Comparison of ENCODE assay signal across 1 cellular context in the genomic region with DNA sequence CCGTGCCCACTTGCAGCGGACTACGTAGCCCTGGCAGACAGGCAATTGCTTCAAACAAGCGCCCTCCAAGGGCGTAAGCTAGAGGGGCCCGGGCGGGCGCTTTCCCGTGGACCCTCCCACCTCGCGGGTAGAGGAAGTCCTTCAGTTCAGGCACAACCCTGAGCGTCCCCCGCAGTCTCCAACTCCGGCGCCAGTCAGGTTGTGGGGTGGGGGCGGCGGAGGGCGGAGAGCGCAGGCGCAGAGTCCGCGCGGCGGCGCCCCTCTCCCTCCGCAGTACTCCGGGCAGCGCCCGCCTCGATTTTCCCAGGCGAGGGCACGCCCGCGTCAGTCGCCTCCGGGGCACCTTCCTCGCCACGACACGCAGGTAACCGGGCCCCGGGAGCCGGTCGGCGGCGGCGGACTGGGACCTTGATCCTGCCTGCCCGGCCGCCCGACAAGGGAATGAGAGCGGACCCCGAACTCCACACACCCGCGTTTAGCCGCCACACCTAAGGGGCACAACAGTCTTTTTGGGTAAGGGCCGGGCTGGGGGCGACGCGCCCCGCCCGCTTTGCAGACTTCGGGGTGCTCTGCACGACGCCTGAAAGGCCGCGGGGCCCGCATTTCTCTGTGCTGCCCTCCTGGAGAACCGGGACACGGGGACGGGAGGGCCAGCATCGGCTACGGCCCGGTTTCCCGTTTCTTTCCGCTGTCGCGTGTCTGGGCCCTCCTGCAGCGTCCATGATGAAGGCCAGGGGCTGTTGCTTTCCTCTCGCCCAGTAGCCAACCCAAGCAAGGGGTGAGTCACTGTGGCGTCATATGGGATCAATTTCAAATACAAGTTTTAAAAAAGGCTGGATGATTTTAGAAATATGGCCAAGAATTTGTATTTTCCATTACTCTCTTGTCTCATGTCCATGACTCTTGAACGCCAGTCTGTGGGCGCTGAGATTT.
TF ChIP-seq lines count a peak whose summit lies in the region.

A gene (plus strand): TSS at position 276 of the 933 bp plus-strand sequence. CDS start 35,335 bp downstream, outside the sequence.

TF ChIP-seq in HepG2, 621 proteins besides CTCF, POLR2A, EP300 and RAD21 (continued from another document and continues in another):
- TF ChIP-seq, protein P1, sequence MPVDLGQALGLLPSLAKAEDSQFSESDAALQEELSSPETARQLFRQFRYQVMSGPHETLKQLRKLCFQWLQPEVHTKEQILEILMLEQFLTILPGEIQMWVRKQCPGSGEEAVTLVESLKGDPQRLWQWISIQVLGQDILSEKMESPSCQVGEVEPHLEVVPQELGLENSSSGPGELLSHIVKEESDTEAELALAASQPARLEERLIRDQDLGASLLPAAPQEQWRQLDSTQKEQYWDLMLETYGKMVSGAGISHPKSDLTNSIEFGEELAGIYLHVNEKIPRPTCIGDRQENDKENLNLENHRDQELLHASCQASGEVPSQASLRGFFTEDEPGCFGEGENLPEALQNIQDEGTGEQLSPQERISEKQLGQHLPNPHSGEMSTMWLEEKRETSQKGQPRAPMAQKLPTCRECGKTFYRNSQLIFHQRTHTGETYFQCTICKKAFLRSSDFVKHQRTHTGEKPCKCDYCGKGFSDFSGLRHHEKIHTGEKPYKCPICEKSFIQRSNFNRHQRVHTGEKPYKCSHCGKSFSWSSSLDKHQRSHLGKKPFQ (CRISPR knock-in tag; IDR thresholded peaks at IDR 0.05; ENCODE audit: insufficient replicate concordance): no peak
- TF ChIP-seq DR1 (CRISPR knock-in tag; IDR thresholded peaks at IDR 0.05) (no peak), ATM (IDR thresholded peaks at IDR 0.05; ENCODE audit: borderline replicate concordance) (no peak), CHD2 (IDR thresholded peaks at IDR 0.05; ENCODE audit: low read depth, low read length) (no peak), KLF16 (CRISPR knock-in tag; IDR thresholded peaks at IDR 0.05) (peak in 1 of 2 experiments; percentile 26; a peak in 1 of 4 replicates), SMARCE1 (IDR thresholded peaks at IDR 0.05; ENCODE audit: borderline replicate concordance) (no peak), ZNF883 (CRISPR knock-in tag; IDR thresholded peaks at IDR 0.05; ENCODE audit: not compliant biosample characterization) (peak; percentile 3), ZNF619 (CRISPR knock-in tag; IDR thresholded peaks at IDR 0.05) (no peak), DPF2 (CRISPR knock-in tag; IDR thresholded peaks at IDR 0.05; ENCODE audit: borderline replicate concordance, low read depth) (no peak), PITX1 (CRISPR knock-in tag; IDR thresholded peaks at IDR 0.05) (no peak), ZNF501 (CRISPR knock-in tag; IDR thresholded peaks at IDR 0.05) (peak; percentile 96), ZNF30 (CRISPR knock-in tag; IDR thresholded peaks at IDR 0.05) (peak; percentile 80; the same call in 1 of the 2 replicates), MAFF (IDR thresholded peaks at IDR 0.05; ENCODE audit: low read depth, low read length) (no peak), PHF21A (CRISPR knock-in tag; IDR thresholded peaks at IDR 0.05) (peak; percentile 44; the same call in 1 of the 2 replicates)
- TF ChIP-seq, protein P2, sequence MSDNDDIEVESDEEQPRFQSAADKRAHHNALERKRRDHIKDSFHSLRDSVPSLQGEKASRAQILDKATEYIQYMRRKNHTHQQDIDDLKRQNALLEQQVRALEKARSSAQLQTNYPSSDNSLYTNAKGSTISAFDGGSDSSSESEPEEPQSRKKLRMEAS (IDR thresholded peaks at IDR 0.05): 0 out of 2 replicates have a peak, but pooled peaks have one; percentile 27
- TF ChIP-seq, protein P3, sequence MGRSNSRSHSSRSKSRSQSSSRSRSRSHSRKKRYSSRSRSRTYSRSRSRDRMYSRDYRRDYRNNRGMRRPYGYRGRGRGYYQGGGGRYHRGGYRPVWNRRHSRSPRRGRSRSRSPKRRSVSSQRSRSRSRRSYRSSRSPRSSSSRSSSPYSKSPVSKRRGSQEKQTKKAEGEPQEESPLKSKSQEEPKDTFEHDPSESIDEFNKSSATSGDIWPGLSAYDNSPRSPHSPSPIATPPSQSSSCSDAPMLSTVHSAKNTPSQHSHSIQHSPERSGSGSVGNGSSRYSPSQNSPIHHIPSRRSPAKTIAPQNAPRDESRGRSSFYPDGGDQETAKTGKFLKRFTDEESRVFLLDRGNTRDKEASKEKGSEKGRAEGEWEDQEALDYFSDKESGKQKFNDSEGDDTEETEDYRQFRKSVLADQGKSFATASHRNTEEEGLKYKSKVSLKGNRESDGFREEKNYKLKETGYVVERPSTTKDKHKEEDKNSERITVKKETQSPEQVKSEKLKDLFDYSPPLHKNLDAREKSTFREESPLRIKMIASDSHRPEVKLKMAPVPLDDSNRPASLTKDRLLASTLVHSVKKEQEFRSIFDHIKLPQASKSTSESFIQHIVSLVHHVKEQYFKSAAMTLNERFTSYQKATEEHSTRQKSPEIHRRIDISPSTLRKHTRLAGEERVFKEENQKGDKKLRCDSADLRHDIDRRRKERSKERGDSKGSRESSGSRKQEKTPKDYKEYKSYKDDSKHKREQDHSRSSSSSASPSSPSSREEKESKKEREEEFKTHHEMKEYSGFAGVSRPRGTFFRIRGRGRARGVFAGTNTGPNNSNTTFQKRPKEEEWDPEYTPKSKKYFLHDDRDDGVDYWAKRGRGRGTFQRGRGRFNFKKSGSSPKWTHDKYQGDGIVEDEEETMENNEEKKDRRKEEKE (IDR thresholded peaks at IDR 0.05): no peak
- TF ChIP-seq, protein P4, sequence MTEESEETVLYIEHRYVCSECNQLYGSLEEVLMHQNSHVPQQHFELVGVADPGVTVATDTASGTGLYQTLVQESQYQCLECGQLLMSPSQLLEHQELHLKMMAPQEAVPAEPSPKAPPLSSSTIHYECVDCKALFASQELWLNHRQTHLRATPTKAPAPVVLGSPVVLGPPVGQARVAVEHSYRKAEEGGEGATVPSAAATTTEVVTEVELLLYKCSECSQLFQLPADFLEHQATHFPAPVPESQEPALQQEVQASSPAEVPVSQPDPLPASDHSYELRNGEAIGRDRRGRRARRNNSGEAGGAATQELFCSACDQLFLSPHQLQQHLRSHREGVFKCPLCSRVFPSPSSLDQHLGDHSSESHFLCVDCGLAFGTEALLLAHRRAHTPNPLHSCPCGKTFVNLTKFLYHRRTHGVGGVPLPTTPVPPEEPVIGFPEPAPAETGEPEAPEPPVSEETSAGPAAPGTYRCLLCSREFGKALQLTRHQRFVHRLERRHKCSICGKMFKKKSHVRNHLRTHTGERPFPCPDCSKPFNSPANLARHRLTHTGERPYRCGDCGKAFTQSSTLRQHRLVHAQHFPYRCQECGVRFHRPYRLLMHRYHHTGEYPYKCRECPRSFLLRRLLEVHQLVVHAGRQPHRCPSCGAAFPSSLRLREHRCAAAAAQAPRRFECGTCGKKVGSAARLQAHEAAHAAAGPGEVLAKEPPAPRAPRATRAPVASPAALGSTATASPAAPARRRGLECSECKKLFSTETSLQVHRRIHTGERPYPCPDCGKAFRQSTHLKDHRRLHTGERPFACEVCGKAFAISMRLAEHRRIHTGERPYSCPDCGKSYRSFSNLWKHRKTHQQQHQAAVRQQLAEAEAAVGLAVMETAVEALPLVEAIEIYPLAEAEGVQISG (CRISPR knock-in tag; IDR thresholded peaks at IDR 0.05): peak; percentile 46; the same call in 1 of the 2 replicates
- TF ChIP-seq, protein P5, sequence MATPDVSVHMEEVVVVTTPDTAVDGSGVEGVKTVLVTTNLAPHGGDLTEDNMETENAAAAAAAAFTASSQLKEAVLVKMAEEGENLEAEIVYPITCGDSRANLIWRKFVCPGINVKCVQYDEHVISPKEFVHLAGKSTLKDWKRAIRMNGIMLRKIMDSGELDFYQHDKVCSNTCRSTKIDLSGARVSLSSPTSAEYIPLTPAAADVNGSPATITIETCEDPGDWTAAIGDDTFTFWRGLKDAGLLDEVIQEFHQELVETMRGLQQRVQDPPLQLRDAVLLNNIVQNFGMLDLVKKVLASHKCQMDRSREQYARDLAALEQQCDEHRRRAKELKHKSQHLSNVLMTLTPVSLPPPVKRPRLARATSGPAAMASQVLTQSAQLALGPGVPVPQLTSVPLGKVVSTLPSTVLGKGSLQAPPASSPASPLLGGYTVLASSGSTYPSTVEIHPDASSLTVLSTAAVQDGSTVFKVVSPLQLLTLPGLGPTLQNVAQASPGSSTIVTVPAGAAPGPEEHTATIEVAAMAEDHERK (CRISPR knock-in tag; IDR thresholded peaks at IDR 0.05; ENCODE audit: low read depth): no peak
- TF ChIP-seq, protein P6, sequence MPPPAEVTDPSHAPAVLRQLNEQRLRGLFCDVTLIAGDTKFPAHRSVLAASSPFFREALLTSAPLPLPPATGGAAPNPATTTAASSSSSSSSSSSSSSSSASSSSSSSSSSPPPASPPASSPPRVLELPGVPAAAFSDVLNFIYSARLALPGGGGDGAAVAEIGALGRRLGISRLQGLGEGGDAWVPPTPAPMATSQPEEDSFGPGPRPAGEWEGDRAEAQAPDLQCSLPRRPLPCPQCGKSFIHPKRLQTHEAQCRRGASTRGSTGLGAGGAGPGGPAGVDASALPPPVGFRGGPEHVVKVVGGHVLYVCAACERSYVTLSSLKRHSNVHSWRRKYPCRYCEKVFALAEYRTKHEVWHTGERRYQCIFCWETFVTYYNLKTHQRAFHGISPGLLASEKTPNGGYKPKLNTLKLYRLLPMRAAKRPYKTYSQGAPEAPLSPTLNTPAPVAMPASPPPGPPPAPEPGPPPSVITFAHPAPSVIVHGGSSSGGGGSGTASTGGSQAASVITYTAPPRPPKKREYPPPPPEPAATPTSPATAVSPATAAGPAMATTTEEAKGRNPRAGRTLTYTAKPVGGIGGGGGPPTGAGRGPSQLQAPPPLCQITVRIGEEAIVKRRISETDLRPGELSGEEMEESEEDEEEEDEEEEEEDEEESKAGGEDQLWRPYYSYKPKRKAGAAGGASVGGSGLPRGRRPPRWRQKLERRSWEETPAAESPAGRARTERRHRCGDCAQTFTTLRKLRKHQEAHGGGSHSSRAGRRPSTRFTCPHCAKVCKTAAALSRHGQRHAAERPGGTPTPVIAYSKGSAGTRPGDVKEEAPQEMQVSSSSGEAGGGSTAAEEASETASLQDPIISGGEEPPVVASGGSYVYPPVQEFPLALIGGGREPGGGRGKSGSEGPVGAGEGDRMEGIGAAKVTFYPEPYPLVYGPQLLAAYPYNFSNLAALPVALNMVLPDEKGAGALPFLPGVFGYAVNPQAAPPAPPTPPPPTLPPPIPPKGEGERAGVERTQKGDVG (CRISPR knock-in tag; IDR thresholded peaks at IDR 0.05; ENCODE audit: borderline replicate concordance): no peak
- TF ChIP-seq, protein P7, sequence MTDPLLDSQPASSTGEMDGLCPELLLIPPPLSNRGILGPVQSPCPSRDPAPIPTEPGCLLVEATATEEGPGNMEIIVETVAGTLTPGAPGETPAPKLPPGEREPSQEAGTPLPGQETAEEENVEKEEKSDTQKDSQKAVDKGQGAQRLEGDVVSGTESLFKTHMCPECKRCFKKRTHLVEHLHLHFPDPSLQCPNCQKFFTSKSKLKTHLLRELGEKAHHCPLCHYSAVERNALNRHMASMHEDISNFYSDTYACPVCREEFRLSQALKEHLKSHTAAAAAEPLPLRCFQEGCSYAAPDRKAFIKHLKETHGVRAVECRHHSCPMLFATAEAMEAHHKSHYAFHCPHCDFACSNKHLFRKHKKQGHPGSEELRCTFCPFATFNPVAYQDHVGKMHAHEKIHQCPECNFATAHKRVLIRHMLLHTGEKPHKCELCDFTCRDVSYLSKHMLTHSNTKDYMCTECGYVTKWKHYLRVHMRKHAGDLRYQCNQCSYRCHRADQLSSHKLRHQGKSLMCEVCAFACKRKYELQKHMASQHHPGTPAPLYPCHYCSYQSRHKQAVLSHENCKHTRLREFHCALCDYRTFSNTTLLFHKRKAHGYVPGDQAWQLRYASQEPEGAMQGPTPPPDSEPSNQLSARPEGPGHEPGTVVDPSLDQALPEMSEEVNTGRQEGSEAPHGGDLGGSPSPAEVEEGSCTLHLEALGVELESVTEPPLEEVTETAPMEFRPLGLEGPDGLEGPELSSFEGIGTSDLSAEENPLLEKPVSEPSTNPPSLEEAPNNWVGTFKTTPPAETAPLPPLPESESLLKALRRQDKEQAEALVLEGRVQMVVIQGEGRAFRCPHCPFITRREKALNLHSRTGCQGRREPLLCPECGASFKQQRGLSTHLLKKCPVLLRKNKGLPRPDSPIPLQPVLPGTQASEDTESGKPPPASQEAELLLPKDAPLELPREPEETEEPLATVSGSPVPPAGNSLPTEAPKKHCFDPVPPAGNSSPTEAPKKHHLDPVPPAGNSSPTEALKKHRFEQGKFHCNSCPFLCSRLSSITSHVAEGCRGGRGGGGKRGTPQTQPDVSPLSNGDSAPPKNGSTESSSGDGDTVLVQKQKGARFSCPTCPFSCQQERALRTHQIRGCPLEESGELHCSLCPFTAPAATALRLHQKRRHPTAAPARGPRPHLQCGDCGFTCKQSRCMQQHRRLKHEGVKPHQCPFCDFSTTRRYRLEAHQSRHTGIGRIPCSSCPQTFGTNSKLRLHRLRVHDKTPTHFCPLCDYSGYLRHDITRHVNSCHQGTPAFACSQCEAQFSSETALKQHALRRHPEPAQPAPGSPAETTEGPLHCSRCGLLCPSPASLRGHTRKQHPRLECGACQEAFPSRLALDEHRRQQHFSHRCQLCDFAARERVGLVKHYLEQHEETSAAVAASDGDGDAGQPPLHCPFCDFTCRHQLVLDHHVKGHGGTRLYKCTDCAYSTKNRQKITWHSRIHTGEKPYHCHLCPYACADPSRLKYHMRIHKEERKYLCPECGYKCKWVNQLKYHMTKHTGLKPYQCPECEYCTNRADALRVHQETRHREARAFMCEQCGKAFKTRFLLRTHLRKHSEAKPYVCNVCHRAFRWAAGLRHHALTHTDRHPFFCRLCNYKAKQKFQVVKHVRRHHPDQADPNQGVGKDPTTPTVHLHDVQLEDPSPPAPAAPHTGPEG (CRISPR knock-in tag; IDR thresholded peaks at IDR 0.05): peak; percentile 97
